In genomic region chr2:26059542-26059941, GRCh38 we compare ENCODE assay signal across 27 cellular contexts. TPM values are rescaled to one million over a fixed set of nuclear protein-coding genes. Genes with fewer than 3 reads are reported as not detected.
A peak's percentile ranks its signal among the peaks of the same experiment; 100 is the strongest.
DNase-seq lines count a peak whose midpoint lies in the region; ATAC-seq and TF ChIP-seq lines count a peak whose summit lies in the region.
"Had no signal": no experiment of that assay in that cellular context is flagged by ENCODE, and none has a peak within 500 bp of the region (broad histone marks: within the 10 kb centered on the region; RNA-seq: fewer than 3 reads in every experiment).

No MANE protein-coding gene starts in this region.

- no peak for DNase-seq in HFFc6
- DNase-seq in SK-N-MC (ENCODE audit: low read depth, low spot score), result no peak
- DNase-seq in choroid plexus epithelial cell (ENCODE audit: low read depth), result peak; percentile 43
- no peak for DNase-seq in amniotic stem cell (lab: John Stamatoyannopoulos, UW)
- DNase-seq: activated CD4-positive, alpha-beta T cell treated with anti-CD3 and anti-CD28 coated beads, Interleukin-2, amount 50 U/mL, for 4 hours; activated CD8-positive, alpha-beta memory T cell treated with anti-CD3 and anti-CD28 coated beads, Interleukin-2, amount 50 U/mL, for 4 hours; activated naive CD8-positive, alpha-beta T cell treated with anti-CD3 and anti-CD28 coated beads, Interleukin-2, amount 10 ng/mL, durations not matched to agents 7 days and 5 days; CD8-positive, alpha-beta T cell; DMS153; foreskin melanocyte; hypothalamus; lower lobe of right lung; NCI-H2029; NCI-H446; SJCRH30; stimulated activated CD4-positive, alpha-beta T cell treated with anti-CD3 and anti-CD28 coated beads, Interleukin-1b, Interleukin-23, amount 100 ng/mL, for 48 hours; T-helper 17 cell had no signal

- H3K36me3 Mint-ChIP-seq in HFFc6 (ENCODE audit: low read depth), result peaks cover 9% of the 10 kb centered on the region; the same call in 1 of the 2 replicates

- no peaks in the 10 kb centered on the region for H3K9me3 Mint-ChIP-seq in HFFc6
- H3K9me3 Mint-ChIP-seq: activated naive CD8-positive, alpha-beta T cell treated with anti-CD3 and anti-CD28 coated beads, Interleukin-2, amount 10 ng/mL, durations not matched to agents 7 days and 5 days; CD8-positive, alpha-beta T cell; neural progenitor cell; stimulated activated effector memory CD8-positive, alpha-beta T cell treated with anti-CD3 and anti-CD28 coated beads, Interleukin-12 subunit alpha, Interleukin-12 subunit beta, amount 100 ng/mL, for 72 hours had no signal

- H3K27ac ChIP-seq in SK-N-MC (peak overlapping the region; percentile 17), neutrophil (peak overlapping the region; percentile 49)
- H3K27ac ChIP-seq: lower lobe of right lung, neural progenitor cell, prostate gland, SJCRH30, suprapubic skin, vagina had no signal

- ATAC-seq in GM18502 (IDR thresholded peaks at IDR 0.05; ENCODE audit: poor library complexity, unreplicated experiment), result no peak
- ATAC-seq in GM18861 (IDR thresholded peaks at IDR 0.05; ENCODE audit: unreplicated experiment), result no peak
- ATAC-seq: CD8-positive, alpha-beta T cell; HCT116; lower lobe of right lung; Panc1; stimulated activated effector memory CD8-positive, alpha-beta T cell treated with anti-CD3 and anti-CD28 coated beads, Interleukin-12 subunit alpha, Interleukin-12 subunit beta, amount 100 ng/mL, for 72 hours; T-helper 17 cell had no signal

- no peak overlapping the region for H3K9ac ChIP-seq in SK-N-MC (ENCODE audit: insufficient read length)
- H3K9ac ChIP-seq: neural progenitor cell had no signal

- H3K27ac Mint-ChIP-seq in HFFc6, result no peak overlapping the region; the same call in 1 of the 2 replicates
- H3K27ac Mint-ChIP-seq: activated naive CD8-positive, alpha-beta T cell treated with anti-CD3 and anti-CD28 coated beads, Interleukin-2, amount 10 ng/mL, durations not matched to agents 7 days and 5 days; neural progenitor cell had no signal

- no peaks in the 10 kb centered on the region for H3K9me3 ChIP-seq in SK-N-MC (ENCODE audit: low read depth, low read length)
- H3K9me3 ChIP-seq in neutrophil, result no peaks in the 10 kb centered on the region
- H3K9me3 ChIP-seq: lower lobe of right lung, prostate gland, SJCRH30, suprapubic skin, vagina had no signal

- peaks cover 27% of the 10 kb centered on the region for H3K4me1 Mint-ChIP-seq in HFFc6 (ENCODE audit: low read depth)
- H3K4me1 Mint-ChIP-seq: neural progenitor cell had no signal

- no peaks in the 10 kb centered on the region for H3K27me3 ChIP-seq in neutrophil
- H3K27me3 ChIP-seq: neural progenitor cell, SJCRH30, suprapubic skin, vagina had no signal

- no peaks in the 10 kb centered on the region for H3K27me3 Mint-ChIP-seq in HFFc6 (ENCODE audit: insufficient read depth)
- H3K27me3 Mint-ChIP-seq: activated naive CD8-positive, alpha-beta T cell treated with anti-CD3 and anti-CD28 coated beads, Interleukin-2, amount 10 ng/mL, durations not matched to agents 7 days and 5 days; T-helper 17 cell had no signal

- TF ChIP-seq CTCF in HFFc6 (IDR thresholded peaks at IDR 0.05) (0 out of 2 replicates have a peak, but pooled peaks have one; percentile 9), choroid plexus epithelial cell (conservative IDR thresholded peaks at IDR 0.05; ENCODE audit: low read depth, low read length) (peak; percentile 35), neutrophil (IDR thresholded peaks at IDR 0.05) (no peak)

- H3K4me1 ChIP-seq in neutrophil (ENCODE audit: control insufficient read depth in 1 of 2, insufficient read depth in 1 of 2, low read depth in 1 of 2, low read length in 1 of 2), result peaks cover 0 to 26% of the 10 kb centered on the region in 2 experiments
- H3K4me1 ChIP-seq: neural progenitor cell, prostate gland, SJCRH30 had no signal

- H3K4me3 Mint-ChIP-seq in HFFc6, result no peak overlapping the region
- H3K4me3 Mint-ChIP-seq: activated naive CD8-positive, alpha-beta T cell treated with anti-CD3 and anti-CD28 coated beads, Interleukin-2, amount 10 ng/mL, durations not matched to agents 7 days and 5 days; CD8-positive, alpha-beta T cell; neural progenitor cell; stimulated activated effector memory CD8-positive, alpha-beta T cell treated with anti-CD3 and anti-CD28 coated beads, Interleukin-12 subunit alpha, Interleukin-12 subunit beta, amount 100 ng/mL, for 72 hours had no signal

- H3K36me3 ChIP-seq in SK-N-MC (ENCODE audit: insufficient read depth, low read length) (peaks cover 5% of the 10 kb centered on the region), neutrophil (peaks cover 13% of the 10 kb centered on the region)
- H3K36me3 ChIP-seq: neural progenitor cell, prostate gland, suprapubic skin, vagina had no signal

- H3K4me3 ChIP-seq in SK-N-MC (no peak overlapping the region), choroid plexus epithelial cell (ENCODE audit: low read depth, low read length) (no peak overlapping the region), neutrophil (ENCODE audit: low read depth in 1 of 2, low read length in 1 of 2) (no peak overlapping the region)
- H3K4me3 ChIP-seq: lower lobe of right lung, neural progenitor cell, prostate gland, SJCRH30, suprapubic skin, vagina had no signal

RNA-seq across cellular contexts. Expression of gene RAB10, which starts 25.7 kb away (rescaled TPM):
- total RNA-seq in HFFc6 (2021; fragmentation: NEBNext Ultra II Directional; extraction: Animal tissue kit (Norgen Biotek cat#: 25700)), result 100 to 1,000 TPM; 133 to 144 (median 136) TPM
